In genomic region chr20:20692587-20692986, GRCh38 we compare ENCODE assay signal across 19 cellular contexts. TPM values are rescaled to one million over a fixed set of nuclear protein-coding genes. Genes with fewer than 3 reads are reported as not detected.
A peak's percentile ranks its signal among the peaks of the same experiment; 100 is the strongest.
DNase-seq lines count a peak whose midpoint lies in the region; ATAC-seq and TF ChIP-seq lines count a peak whose summit lies in the region.
"Had no signal": no experiment of that assay in that cellular context is flagged by ENCODE, and none has a peak within 500 bp of the region (broad histone marks: within the 10 kb centered on the region; RNA-seq: fewer than 3 reads in every experiment).

No MANE protein-coding gene starts in this region.

- TF ChIP-seq CTCF in OCI-LY3 (IDR thresholded peaks at IDR 0.05; ENCODE audit: low read depth, low read length) (no peak), neutrophil (IDR thresholded peaks at IDR 0.05) (no peak), gastrocnemius medialis (IDR thresholded peaks at IDR 0.05 in 4 of 5, conservative IDR thresholded peaks at IDR 0.05 in 1 of 5) (no peak)

- H4K20me1 ChIP-seq in OCI-LY3 (ENCODE audit: insufficient read depth, low read length): no peaks in the 10 kb centered on the region

- no peaks in the 10 kb centered on the region for H3K79me2 ChIP-seq in OCI-LY3 (ENCODE audit: low read length)

- H3K9ac ChIP-seq in OCI-LY3 (ENCODE audit: low read length): no peak overlapping the region
- H3K9ac ChIP-seq: BLaER1 had no signal

- peak overlapping the region; percentile 7 for H3K4me3 Mint-ChIP-seq in activated naive CD4-positive, alpha-beta T cell treated with anti-CD3 and anti-CD28 coated beads, Interleukin-2, amount 50 U/mL, for 24 hours
- H3K4me3 Mint-ChIP-seq: CD14-positive monocyte, HFFc6 had no signal

- no peaks in the 10 kb centered on the region for H3K9me3 ChIP-seq in OCI-LY3 (ENCODE audit: insufficient read depth, low read length)
- no peaks in the 10 kb centered on the region for H3K9me3 ChIP-seq in neutrophil
- H3K9me3 ChIP-seq in gastrocnemius medialis: no peaks in the 10 kb centered on the region
- H3K9me3 ChIP-seq: BLaER1 had no signal

- peaks cover 3% of the 10 kb centered on the region for H3K36me3 Mint-ChIP-seq in activated naive CD4-positive, alpha-beta T cell treated with anti-CD3 and anti-CD28 coated beads, Interleukin-2, amount 50 U/mL, for 24 hours

- intact Hi-C loops in gastrocnemius medialis (cut with DNase I; ENCODE audit: low total_unique reads) (loop anchor here (5.0 kb wide), 1 partner anchor 90 kb away; no protein-coding TSS in a partner anchor), left ventricle myocardium superior (cut with micrococcal nuclease) (no loop called here)

- peaks cover 34% of the 10 kb centered on the region for H3K4me1 ChIP-seq in OCI-LY3 (ENCODE audit: low read length)
- peaks cover 27 to 30% of the 10 kb centered on the region in 2 experiments for H3K4me1 ChIP-seq in neutrophil (ENCODE audit: control insufficient read depth in 1 of 2, insufficient read depth in 1 of 2, low read depth in 1 of 2, low read length in 1 of 2)
- peaks cover 88 to 91% of the 10 kb centered on the region in 2 donors for H3K4me1 ChIP-seq in gastrocnemius medialis

- DNase-seq in activated naive CD4-positive, alpha-beta T cell (lab: John Stamatoyannopoulos, UW): no peak
- DNase-seq in gastrocnemius medialis (no peak), left ventricle myocardium superior (no peak), NCI-H82 treated with DMSO at 0.1 percent for 48 hours (lab: John Stamatoyannopoulos, UW; ENCODE audit: unreplicated experiment) (no peak)
- DNase-seq: 8988T; CD4-positive, alpha-beta memory T cell; DMS153; DMS79; GDM1; GOT3; H7; HFFc6 had no signal

- H3K27ac Mint-ChIP-seq in activated naive CD4-positive, alpha-beta T cell treated with anti-CD3 and anti-CD28 coated beads, Interleukin-2, amount 50 U/mL, for 24 hours: no peak overlapping the region
- H3K27ac Mint-ChIP-seq: HFFc6 had no signal

- peaks cover 37% of the 10 kb centered on the region for H3K4me1 Mint-ChIP-seq in activated naive CD4-positive, alpha-beta T cell treated with anti-CD3 and anti-CD28 coated beads, Interleukin-2, amount 50 U/mL, for 24 hours

- no peaks in the 10 kb centered on the region for H3K36me3 ChIP-seq in OCI-LY3 (replicated peaks; ENCODE audit: low read depth, low read length)
- no peaks in the 10 kb centered on the region for H3K36me3 ChIP-seq in neutrophil
- no peaks in the 10 kb centered on the region for H3K36me3 ChIP-seq in gastrocnemius medialis

- no peak overlapping the region for H3K27ac ChIP-seq in OCI-LY3 (ENCODE audit: low read length)
- H3K27ac ChIP-seq in neutrophil: peak overlapping the region; percentile 26
- H3K27ac ChIP-seq in gastrocnemius medialis: peak overlapping the region in 3 of 4 donors; percentile 4 to 67 (median 61)
- H3K27ac ChIP-seq: BLaER1 had no signal

- H3K27me3 ChIP-seq in OCI-LY3 (ENCODE audit: low read depth, low read length) (no peaks in the 10 kb centered on the region), neutrophil (no peaks in the 10 kb centered on the region), gastrocnemius medialis (no peaks in the 10 kb centered on the region)
- H3K27me3 ChIP-seq: BLaER1 had no signal

- no peak for ATAC-seq in gastrocnemius medialis
- ATAC-seq in HG03565 (IDR thresholded peaks at IDR 0.05; ENCODE audit: unreplicated experiment): no peak
- ATAC-seq in left ventricle myocardium superior: no peak
- ATAC-seq: HCT116 had no signal

- no peak for TF ChIP-seq POLR2A in gastrocnemius medialis (IDR thresholded peaks at IDR 0.05)

- no peaks in the 10 kb centered on the region for H3K9me3 Mint-ChIP-seq in activated naive CD4-positive, alpha-beta T cell treated with anti-CD3 and anti-CD28 coated beads, Interleukin-2, amount 50 U/mL, for 24 hours
- H3K9me3 Mint-ChIP-seq: CD14-positive monocyte; CD4-positive, alpha-beta memory T cell; HFFc6 had no signal

- H3K4me3 ChIP-seq in OCI-LY3 (ENCODE audit: low read length) (no peak overlapping the region), neutrophil (ENCODE audit: low read depth in 1 of 2, low read length in 1 of 2) (no peak overlapping the region), gastrocnemius medialis (no peak overlapping the region)
- H3K4me3 ChIP-seq: BLaER1 had no signal

- peak overlapping the region; percentile 28; the same call in 1 of the 2 replicates for H3K4me2 ChIP-seq in OCI-LY3 (ENCODE audit: low read length)
- H3K4me2 ChIP-seq: BLaER1 had no signal

- no peaks in the 10 kb centered on the region for H3K27me3 Mint-ChIP-seq in activated naive CD4-positive, alpha-beta T cell treated with anti-CD3 and anti-CD28 coated beads, Interleukin-2, amount 50 U/mL, for 24 hours
- H3K27me3 Mint-ChIP-seq: CD4-positive, alpha-beta memory T cell had no signal

- no peak overlapping the region for H2AFZ ChIP-seq in OCI-LY3 (ENCODE audit: low read depth, low read length)

- in situ Hi-C loops in gastrocnemius medialis (cut with MboI; ENCODE audit: low sequenced_read_pairs in 4 of 4): loop anchor here in 1 of 4 donors (10.0 kb wide), 1 partner anchor 92 kb away; no protein-coding TSS in a partner anchor

RNA-seq across cellular contexts. Expression of gene RALGAPA2, which starts 19.9 kb away (rescaled TPM):
- 10 to 100 TPM; 43.2 to 56.9 (median 52.0) TPM for total RNA-seq in gastrocnemius medialis
- 18.9 TPM for total RNA-seq in left ventricle myocardium superior
